ENCODE assay signal across 18 cellular contexts in the genomic region with DNA sequence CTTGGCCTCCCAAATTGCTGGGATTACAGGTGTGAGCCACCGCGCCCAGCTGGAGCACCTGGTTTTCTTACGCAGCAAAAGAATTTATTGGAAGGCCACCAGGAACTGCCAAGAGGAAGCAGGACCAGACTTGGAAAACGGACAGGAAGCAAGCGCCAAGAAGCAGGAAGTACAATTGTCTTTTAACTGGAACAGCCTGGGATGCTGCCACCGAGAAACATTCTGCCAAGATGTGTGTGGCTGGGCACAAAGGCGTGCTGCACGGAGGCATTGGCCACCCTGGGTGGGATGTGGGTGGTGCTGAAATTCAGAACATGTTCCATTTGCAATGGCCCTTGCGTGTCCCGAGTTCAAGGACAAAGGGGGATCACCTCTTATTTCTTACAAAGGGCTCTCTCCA. TPM values are rescaled to one million over a fixed set of nuclear protein-coding genes. Genes with fewer than 3 reads are reported as not detected.
"Had no signal": no experiment of that assay in that cellular context is flagged by ENCODE, and none has a peak within 500 bp of the region (broad histone marks: within the 10 kb centered on the region; RNA-seq: fewer than 3 reads in every experiment).

No MANE protein-coding gene starts in this region.

- H3K4me3 ChIP-seq: breast epithelium, dorsolateral prefrontal cortex, esophagus muscularis mucosa, pancreas, thoracic aorta had no signal

- DNase-seq: activated CD4-positive, alpha-beta T cell treated with anti-CD3 and anti-CD28 coated beads, Interleukin-2, amount 50 U/mL, for 1 hour; activated naive CD4-positive, alpha-beta T cell; activated naive CD8-positive, alpha-beta T cell treated with anti-CD3 and anti-CD28 coated beads, Interleukin-2, amount 10 ng/mL, durations not matched to agents 7 days and 5 days; activated T-cell treated with anti-CD3 and anti-CD28 coated beads for 4 hours; hippocampal formation; naive thymus-derived CD4-positive, alpha-beta T cell; pancreas had no signal

- H3K36me3 ChIP-seq: breast epithelium, esophagus muscularis mucosa, pancreas, thoracic aorta had no signal

- H3K27ac ChIP-seq: breast epithelium, dorsolateral prefrontal cortex, pancreas, thoracic aorta had no signal

- H3K27me3 ChIP-seq: breast epithelium, dorsolateral prefrontal cortex, esophagus muscularis mucosa, pancreas had no signal

- H3K4me1 ChIP-seq: breast epithelium, pancreas had no signal

- H3K9me3 ChIP-seq: breast epithelium, esophagus muscularis mucosa, pancreas, thoracic aorta had no signal

- ATAC-seq: naive thymus-derived CD4-positive, alpha-beta T cell; pancreas; stimulated activated effector memory CD8-positive, alpha-beta T cell treated with anti-CD3 and anti-CD28 coated beads, Interleukin-12 subunit alpha, Interleukin-12 subunit beta, amount 100 ng/mL, for 72 hours had no signal

RNA-seq across cellular contexts. Expression of a gene that starts 25.1 kb away (rescaled TPM):
- total RNA-seq: activated CD8-positive, alpha-beta memory T cell treated with anti-CD3 and anti-CD28 coated beads for 36 hours; activated naive CD8-positive, alpha-beta T cell treated with anti-CD3 and anti-CD28 coated beads, Interleukin-2, amount 10 ng/mL, durations not matched to agents 7 days and 5 days; cerebellum; glomerular endothelial cell; lung microvascular endothelial cell; mononuclear cell; naive thymus-derived CD4-positive, alpha-beta T cell; thoracic aorta had no signal
- polyA plus RNA-seq: keratinocyte; naive thymus-derived CD4-positive, alpha-beta T cell had no signal
